ENCODE assay signal across 29 cellular contexts in genomic region chr2:111711270-111711669, GRCh38.
"Had no signal": no experiment of that assay in that cellular context is flagged by ENCODE, and none has a peak within 500 bp of the region (broad histone marks: within the 10 kb centered on the region; RNA-seq: fewer than 3 reads in every experiment).

No MANE protein-coding gene starts in this region.

- H3K36me3 ChIP-seq: brain microvascular endothelial cell, cardiac muscle cell had no signal

- H3K27me3 ChIP-seq: brain microvascular endothelial cell, cardiac muscle cell had no signal

- DNase-seq: activated CD4-positive, alpha-beta memory T cell treated with anti-CD3 and anti-CD28 coated beads, Interleukin-2, amount 10 ng/mL, durations not matched to agents 7 days and 5 days; activated CD4-positive, alpha-beta T cell treated with anti-CD3 and anti-CD28 coated beads for 36 hours; activated CD4-positive, alpha-beta T cell treated with anti-CD3 and anti-CD28 coated beads, Interleukin-2, amount 50 U/mL, for 1 hour; activated gamma-delta T cell; activated naive CD4-positive, alpha-beta T cell treated with anti-CD3 and anti-CD28 coated beads for 36 hours; activated T-cell treated with anti-CD3 and anti-CD28 coated beads for 4 hours; amygdala; brain microvascular endothelial cell; cerebellar nuclear complex; KG1; NCI-H1092; NCI-H1417 treated with DMSO at 0.1 percent for 48 hours; NCI-H1694; NCI-H2029; NCI-H2107; NCI-H2171 treated with DMSO at 0.1 percent for 48 hours; NCI-H226; NCI-H510A; NCI-H526 treated with DMSO at 0.1 percent for 48 hours; NCI-H82; OCI-M1; RPMI8226; T-helper 1 cell had no signal

- H3K36me3 Mint-ChIP-seq: activated naive CD8-positive, alpha-beta T cell had no signal

- ATAC-seq: activated CD4-positive, alpha-beta T cell treated with anti-CD3 and anti-CD28 coated beads for 36 hours; activated T-helper 17 cell treated with anti-CD3 and anti-CD28 coated beads, Interleukin-2, amount 50 U/mL, for 72 hours; Panc1; Right ventricle myocardium inferior had no signal

- H3K4me3 ChIP-seq: cardiac muscle cell, SK-N-MC had no signal

- H3K4me1 Mint-ChIP-seq: activated T-helper 17 cell treated with anti-CD3 and anti-CD28 coated beads, Interleukin-2, amount 50 U/mL, for 72 hours had no signal

- H3K27ac Mint-ChIP-seq: activated CD4-positive, alpha-beta memory T cell treated with anti-CD3 and anti-CD28 coated beads, Interleukin-2, amount 10 ng/mL, durations not matched to agents 7 days and 5 days; activated CD4-positive, alpha-beta T cell treated with anti-CD3 and anti-CD28 coated beads for 36 hours; activated naive CD4-positive, alpha-beta T cell treated with anti-CD3 and anti-CD28 coated beads for 36 hours; activated naive CD8-positive, alpha-beta T cell; activated T-helper 17 cell treated with anti-CD3 and anti-CD28 coated beads, Interleukin-2, amount 50 U/mL, for 72 hours had no signal

- H3K9me3 Mint-ChIP-seq: activated naive CD4-positive, alpha-beta T cell treated with anti-CD3 and anti-CD28 coated beads for 36 hours; activated T-helper 17 cell treated with anti-CD3 and anti-CD28 coated beads, Interleukin-2, amount 50 U/mL, for 72 hours had no signal

- H3K27ac ChIP-seq: brain microvascular endothelial cell, cardiac muscle cell, SK-N-MC had no signal

- H3K4me3 Mint-ChIP-seq: activated CD4-positive, alpha-beta memory T cell treated with anti-CD3 and anti-CD28 coated beads, Interleukin-2, amount 10 ng/mL, durations not matched to agents 7 days and 5 days; activated CD4-positive, alpha-beta T cell treated with anti-CD3 and anti-CD28 coated beads for 36 hours; activated naive CD4-positive, alpha-beta T cell treated with anti-CD3 and anti-CD28 coated beads for 36 hours; activated naive CD8-positive, alpha-beta T cell; activated T-helper 17 cell treated with anti-CD3 and anti-CD28 coated beads, Interleukin-2, amount 50 U/mL, for 72 hours had no signal
